Comparison of ENCODE assay signal across 8 cellular contexts in the genomic region with DNA sequence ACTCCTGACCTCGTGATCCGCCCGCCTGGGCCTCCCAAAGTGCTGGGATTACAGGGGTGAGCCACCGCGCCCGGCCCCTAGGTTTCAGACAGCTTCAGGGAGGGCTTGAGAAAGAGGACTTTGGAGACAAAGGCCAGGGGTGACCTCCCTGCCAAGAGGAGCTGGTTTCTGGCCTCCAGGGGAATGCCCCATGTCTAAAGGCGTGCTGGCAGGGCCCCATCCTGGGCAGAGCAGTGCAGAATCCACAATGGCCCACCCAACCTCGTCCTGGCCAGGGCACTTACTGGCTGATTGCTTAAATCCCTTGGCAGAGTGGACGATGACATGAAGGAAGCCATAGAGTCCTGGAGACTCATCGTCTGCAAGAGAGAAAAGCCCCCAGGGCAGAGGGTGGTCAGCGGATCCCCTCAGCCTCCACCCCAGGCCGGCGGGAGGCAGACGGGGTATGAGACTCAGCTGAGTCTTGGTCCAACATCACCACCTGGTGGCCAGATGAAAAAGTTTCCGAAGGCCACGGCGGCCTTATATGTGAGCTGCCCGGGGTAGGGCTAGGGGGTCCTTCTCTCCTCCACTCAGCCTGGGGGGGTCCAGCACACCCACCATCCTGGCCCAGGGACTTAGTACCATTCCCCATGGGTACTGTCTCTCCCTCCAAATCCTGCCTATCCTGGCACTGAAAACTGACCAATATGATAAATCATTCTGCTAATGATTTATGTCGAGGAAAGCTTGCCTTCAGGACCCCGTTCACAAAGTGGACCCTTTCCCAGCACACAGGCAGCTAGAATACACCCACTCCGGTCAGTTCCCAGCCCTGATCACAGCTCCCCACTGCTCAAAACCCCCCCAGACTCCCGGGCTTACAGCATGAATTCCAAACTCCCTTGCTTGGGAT. TPM values are rescaled to one million over a fixed set of nuclear protein-coding genes. Genes with fewer than 3 reads are reported as not detected.
DNase-seq lines count a peak whose midpoint lies in the region; ATAC-seq and TF ChIP-seq lines count a peak whose summit lies in the region.

No MANE protein-coding gene starts in this region.

- H3K36me3 Mint-ChIP-seq in activated CD8-positive, alpha-beta T cell treated with anti-CD3 and anti-CD28 coated beads, Interleukin-2, amount 10 ng/mL, durations not matched to agents 7 days and 5 days (ENCODE audit: low read depth): peaks cover 41% of the 10 kb centered on the region
- H3K36me3 Mint-ChIP-seq in naive thymus-derived CD4-positive, alpha-beta T cell: peaks cover 10 to 40% (median 19%) of the 10 kb centered on the region in 5 donors

- no peak overlapping the region for H3K4me3 ChIP-seq in MG63
- no peak overlapping the region for H3K4me3 ChIP-seq in epithelial cell of esophagus (ENCODE audit: low read length)
- H3K4me3 ChIP-seq in naive thymus-derived CD4-positive, alpha-beta T cell (ENCODE audit: low read length): no peak overlapping the region
- H3K4me3 ChIP-seq in tibial artery: no peak overlapping the region

- H3K9me3 ChIP-seq in MG63: no peaks in the 10 kb centered on the region
- no peaks in the 10 kb centered on the region for H3K9me3 ChIP-seq in naive thymus-derived CD4-positive, alpha-beta T cell (ENCODE audit: control insufficient read depth in 2 of 3, low read length in 3 of 3)
- no peaks in the 10 kb centered on the region for H3K9me3 ChIP-seq in tibial artery

- peaks cover 4% of the 10 kb centered on the region for H3K4me1 Mint-ChIP-seq in activated CD8-positive, alpha-beta T cell treated with anti-CD3 and anti-CD28 coated beads, Interleukin-2, amount 10 ng/mL, durations not matched to agents 7 days and 5 days (ENCODE audit: low read depth)
- peaks cover 0 to 4% (median 0%) of the 10 kb centered on the region in 7 donors for H3K4me1 Mint-ChIP-seq in naive thymus-derived CD4-positive, alpha-beta T cell

- no peaks in the 10 kb centered on the region for H3K9me3 Mint-ChIP-seq in activated CD8-positive, alpha-beta T cell treated with anti-CD3 and anti-CD28 coated beads, Interleukin-2, amount 10 ng/mL, durations not matched to agents 7 days and 5 days (ENCODE audit: insufficient read depth)
- peaks cover 0 to 1% (median 0%) of the 10 kb centered on the region in 11 donors for H3K9me3 Mint-ChIP-seq in naive thymus-derived CD4-positive, alpha-beta T cell

- peak; percentile 71 for ATAC-seq in activated CD8-positive, alpha-beta T cell treated with anti-CD3 and anti-CD28 coated beads, Interleukin-2, amount 10 ng/mL, durations not matched to agents 7 days and 5 days
- peak; percentile 74 for ATAC-seq in naive thymus-derived CD4-positive, alpha-beta T cell
- no peak for ATAC-seq in HG02642 (IDR thresholded peaks at IDR 0.05; ENCODE audit: poor library complexity, unreplicated experiment)

- peak; percentile 66 for TF ChIP-seq CTCF in epithelial cell of esophagus (IDR thresholded peaks at IDR 0.05; ENCODE audit: insufficient read depth, low read depth, low read length, missing control alignments)
- TF ChIP-seq CTCF in tibial artery (IDR thresholded peaks at IDR 0.05): peak; percentile 81 to 87

- POLR2A ChIA-PET in activated CD8-positive, alpha-beta T cell treated with anti-CD3 and anti-CD28 coated beads, Interleukin-2, amount 10 ng/mL, durations not matched to agents 7 days and 5 days (lab: Charles Lee): no interaction called here
- POLR2A ChIA-PET in naive thymus-derived CD4-positive, alpha-beta T cell (lab: Charles Lee): interaction anchor here (1.2 kb wide), 1 partner anchor 12 kb away, joined by 3 read pairs; no protein-coding TSS in a partner anchor

- DNase-seq in EL (peak; percentile 59), MG63 (peak; percentile 19), epithelial cell of esophagus (ENCODE audit: low read depth) (peak; percentile 54), tibial artery (peak in 1 of 2 donors; percentile 72), H4 (ENCODE audit: low spot score) (no peak)
- DNase-seq in activated CD8-positive, alpha-beta T cell treated with anti-CD3 and anti-CD28 coated beads, Interleukin-2, amount 10 ng/mL, durations not matched to agents 7 days and 5 days: peak; percentile 62
- peak in 6 of 9 donors; percentile 16 to 42 (median 31) for DNase-seq in naive thymus-derived CD4-positive, alpha-beta T cell

- H3K4me1 ChIP-seq in naive thymus-derived CD4-positive, alpha-beta T cell (ENCODE audit: control insufficient read depth in 2 of 2, insufficient read depth in 2 of 2, low read length in 2 of 2): no peaks in the 10 kb centered on the region
- H3K4me1 ChIP-seq in tibial artery: peaks cover 0 to 9% (median 2%) of the 10 kb centered on the region in 4 donors

- CTCF ChIA-PET in activated CD8-positive, alpha-beta T cell treated with anti-CD3 and anti-CD28 coated beads, Interleukin-2, amount 10 ng/mL, durations not matched to agents 7 days and 5 days (lab: Charles Lee): interaction anchor here (0.6 to 2.1 kb wide), 25 partner anchors 9 to 491 kb away, joined by 3 to 14 read pairs (median 4); partner anchors contain the start of gene TIMM22
- CTCF ChIA-PET in naive thymus-derived CD4-positive, alpha-beta T cell (lab: Charles Lee): interaction anchor here (0.6 to 1.2 kb wide), 5 partner anchors 20 to 260 kb away, joined by 3 to 5 read pairs (median 3); no protein-coding TSS in a partner anchor

- intact Hi-C loops in naive thymus-derived CD4-positive, alpha-beta T cell (cut with micrococcal nuclease): loop anchor here in 1 of 2 donors (10.0 kb wide), 1 partner anchor 49 kb away; no protein-coding TSS in a partner anchor
- intact Hi-C loops in tibial artery (cut with DNase I; ENCODE audit: low total_unique reads): loop anchor here (2.0 to 5.0 kb wide), 2 partner anchors 59 to 74 kb away; partner anchors contain the start of gene TIMM22

- H3K27me3 Mint-ChIP-seq in activated CD8-positive, alpha-beta T cell treated with anti-CD3 and anti-CD28 coated beads, Interleukin-2, amount 10 ng/mL, durations not matched to agents 7 days and 5 days (ENCODE audit: low read depth): no peaks in the 10 kb centered on the region
- no peaks in the 10 kb centered on the region for H3K27me3 Mint-ChIP-seq in naive thymus-derived CD4-positive, alpha-beta T cell

- H3K36me3 ChIP-seq in MG63: peaks cover 2% of the 10 kb centered on the region
- peaks cover 0 to 61% (median 14%) of the 10 kb centered on the region in 3 experiments for H3K36me3 ChIP-seq in naive thymus-derived CD4-positive, alpha-beta T cell (ENCODE audit: control insufficient read depth in 2 of 3, insufficient read depth in 3 of 3, low read length in 3 of 3)
- H3K36me3 ChIP-seq in tibial artery: peaks cover 48 to 82% (median 67%) of the 10 kb centered on the region in 3 donors

- no peak overlapping the region for H3K4me3 Mint-ChIP-seq in activated CD8-positive, alpha-beta T cell treated with anti-CD3 and anti-CD28 coated beads, Interleukin-2, amount 10 ng/mL, durations not matched to agents 7 days and 5 days
- no peak overlapping the region for H3K4me3 Mint-ChIP-seq in naive thymus-derived CD4-positive, alpha-beta T cell

- no peaks in the 10 kb centered on the region for H3K27me3 ChIP-seq in MG63
- no peaks in the 10 kb centered on the region for H3K27me3 ChIP-seq in naive thymus-derived CD4-positive, alpha-beta T cell (ENCODE audit: control insufficient read depth in 2 of 2, insufficient read depth in 2 of 2, low read length in 2 of 2)
- H3K27me3 ChIP-seq in tibial artery: no peaks in the 10 kb centered on the region

- H3K27ac Mint-ChIP-seq in activated CD8-positive, alpha-beta T cell treated with anti-CD3 and anti-CD28 coated beads, Interleukin-2, amount 10 ng/mL, durations not matched to agents 7 days and 5 days: peak overlapping the region; percentile 32
- H3K27ac Mint-ChIP-seq in naive thymus-derived CD4-positive, alpha-beta T cell: peak overlapping the region in 2 of 9 donors; percentile 21 to 78

- no peak overlapping the region for H3K27ac ChIP-seq in naive thymus-derived CD4-positive, alpha-beta T cell (ENCODE audit: low read depth, low read length)
- peak overlapping the region; percentile 46 to 70 for H3K27ac ChIP-seq in tibial artery

RNA-seq across cellular contexts. Expression of gene TIMM22, which starts 59.1 kb away (rescaled TPM):
- 16.0 and 22.8 TPM in 2 replicates for total RNA-seq in MG63 (2014; rRNA removed; shearing (Covaris generic); ENCODE audit: low replicate concordance)
- total RNA-seq in activated CD8-positive, alpha-beta T cell treated with anti-CD3 and anti-CD28 coated beads, Interleukin-2, amount 10 ng/mL, durations not matched to agents 7 days and 5 days: 10 to 100 TPM; 10.0 to 10.4 TPM
- 10 to 100 TPM in 3 of 5 experiments, 1 to 10 TPM in 2; 8.3 to 13.5 (median 11.3) TPM for total RNA-seq in naive thymus-derived CD4-positive, alpha-beta T cell
- 10 to 100 TPM; 24.9 to 27.9 TPM for polyA plus RNA-seq in naive thymus-derived CD4-positive, alpha-beta T cell
- total RNA-seq in H4 (2014; rRNA removed; shearing (Covaris generic)): 34.0 and 36.9 TPM in 2 replicates
